ENCODE assay signal across 1 cellular context in the genomic region with DNA sequence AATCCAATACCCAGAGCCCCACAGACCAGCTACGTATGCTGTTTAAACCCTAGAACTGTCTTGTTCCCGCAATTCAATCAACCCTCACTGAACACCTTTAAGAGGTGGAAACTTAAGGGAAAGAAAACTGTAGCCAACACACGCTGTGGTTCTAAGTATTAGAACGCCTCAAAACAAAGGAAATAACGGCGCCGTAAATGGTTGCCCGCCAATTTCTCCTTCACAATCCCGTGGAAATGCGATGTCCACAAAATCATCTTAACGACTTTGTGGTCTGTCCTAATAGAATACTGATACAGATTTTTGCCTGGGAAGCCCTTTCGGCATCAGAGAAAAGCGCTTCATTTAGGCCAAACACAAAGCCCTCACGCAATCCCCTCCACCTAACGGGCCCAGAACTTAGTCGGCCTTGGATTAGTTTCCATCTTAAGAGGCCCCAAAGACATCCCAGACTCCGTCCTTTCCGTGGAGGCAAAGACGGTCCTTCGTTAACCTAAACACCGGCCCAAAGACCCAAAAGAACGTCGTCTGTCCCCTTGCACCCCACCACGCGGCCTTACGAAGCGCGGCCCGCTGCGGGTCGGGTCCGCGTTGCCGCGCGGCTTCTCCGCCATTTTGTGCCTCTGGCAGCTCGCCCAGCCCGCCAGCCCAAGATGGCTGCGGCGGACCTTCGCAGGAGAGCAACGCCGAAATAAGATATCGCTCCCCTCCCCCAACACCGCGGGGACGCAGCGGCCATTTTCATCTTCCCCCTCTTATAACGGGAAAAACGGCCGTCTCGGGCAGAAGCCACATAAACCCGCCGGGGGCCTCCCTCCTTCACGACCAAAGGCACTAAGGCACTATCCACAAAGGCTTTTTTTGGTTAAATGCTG.
TF ChIP-seq lines count a peak whose summit lies in the region.

No MANE protein-coding gene starts in this region.

TF ChIP-seq in K562, 482 proteins besides CTCF, POLR2A, EP300 and RAD21 (continued from another document and continues in another):
- no peak for TF ChIP-seq PATZ1 (CRISPR knock-in tag; IDR thresholded peaks at IDR 0.05; ENCODE audit: borderline replicate concordance)
- TF ChIP-seq, protein P1, sequence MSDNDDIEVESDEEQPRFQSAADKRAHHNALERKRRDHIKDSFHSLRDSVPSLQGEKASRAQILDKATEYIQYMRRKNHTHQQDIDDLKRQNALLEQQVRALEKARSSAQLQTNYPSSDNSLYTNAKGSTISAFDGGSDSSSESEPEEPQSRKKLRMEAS (CRISPR knock-in tag; IDR thresholded peaks at IDR 0.05), result no peak; the same call in 1 of the 2 replicates
- no peak for TF ChIP-seq HNRNPLL (IDR thresholded peaks at IDR 0.05; ENCODE audit: low read depth, low read length, poor library complexity, severe bottlenecking)
- no peak for TF ChIP-seq ZNF76 (CRISPR knock-in tag; IDR thresholded peaks at IDR 0.05; ENCODE audit: borderline replicate concordance)
- TF ChIP-seq PRPF4 (IDR thresholded peaks at IDR 0.05; ENCODE audit: insufficient read depth, low read depth, low read length, poor library complexity, severe bottlenecking), result peak; percentile 67
- no peak for TF ChIP-seq ZNF217 (CRISPR knock-in tag; IDR thresholded peaks at IDR 0.05)
- TF ChIP-seq NR1H2 (CRISPR knock-in tag; IDR thresholded peaks at IDR 0.05), result no peak
- no peak for TF ChIP-seq THRAP3 (IDR thresholded peaks at IDR 0.05; ENCODE audit: borderline replicate concordance)
- no peak for TF ChIP-seq GTF2B (IDR thresholded peaks at IDR 0.05; ENCODE audit: extremely low read depth, insufficient read length)
- TF ChIP-seq TSC22D4 (tag; IDR thresholded peaks at IDR 0.05), result no peak
- TF ChIP-seq HNRNPK (IDR thresholded peaks at IDR 0.05; ENCODE audit: low read depth, low read length, poor library complexity, severe bottlenecking), result no peak
- TF ChIP-seq, protein P2, sequence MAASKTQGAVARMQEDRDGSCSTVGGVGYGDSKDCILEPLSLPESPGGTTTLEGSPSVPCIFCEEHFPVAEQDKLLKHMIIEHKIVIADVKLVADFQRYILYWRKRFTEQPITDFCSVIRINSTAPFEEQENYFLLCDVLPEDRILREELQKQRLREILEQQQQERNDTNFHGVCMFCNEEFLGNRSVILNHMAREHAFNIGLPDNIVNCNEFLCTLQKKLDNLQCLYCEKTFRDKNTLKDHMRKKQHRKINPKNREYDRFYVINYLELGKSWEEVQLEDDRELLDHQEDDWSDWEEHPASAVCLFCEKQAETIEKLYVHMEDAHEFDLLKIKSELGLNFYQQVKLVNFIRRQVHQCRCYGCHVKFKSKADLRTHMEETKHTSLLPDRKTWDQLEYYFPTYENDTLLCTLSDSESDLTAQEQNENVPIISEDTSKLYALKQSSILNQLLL (CRISPR knock-in tag; IDR thresholded peaks at IDR 0.05; ENCODE audit: borderline replicate concordance), result no peak
- TF ChIP-seq NFIC (IDR thresholded peaks at IDR 0.05), result peak; percentile 97
- no peak for TF ChIP-seq CAMTA2 (CRISPR knock-in tag; conservative IDR thresholded peaks at IDR 0.05)
- TF ChIP-seq, protein P3, sequence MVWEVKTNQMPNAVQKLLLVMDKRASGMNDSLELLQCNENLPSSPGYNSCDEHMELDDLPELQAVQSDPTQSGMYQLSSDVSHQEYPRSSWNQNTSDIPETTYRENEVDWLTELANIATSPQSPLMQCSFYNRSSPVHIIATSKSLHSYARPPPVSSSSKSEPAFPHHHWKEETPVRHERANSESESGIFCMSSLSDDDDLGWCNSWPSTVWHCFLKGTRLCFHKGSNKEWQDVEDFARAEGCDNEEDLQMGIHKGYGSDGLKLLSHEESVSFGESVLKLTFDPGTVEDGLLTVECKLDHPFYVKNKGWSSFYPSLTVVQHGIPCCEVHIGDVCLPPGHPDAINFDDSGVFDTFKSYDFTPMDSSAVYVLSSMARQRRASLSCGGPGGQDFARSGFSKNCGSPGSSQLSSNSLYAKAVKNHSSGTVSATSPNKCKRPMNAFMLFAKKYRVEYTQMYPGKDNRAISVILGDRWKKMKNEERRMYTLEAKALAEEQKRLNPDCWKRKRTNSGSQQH (CRISPR knock-in tag; IDR thresholded peaks at IDR 0.05), result no peak
- TF ChIP-seq TRIM25 (IDR thresholded peaks at IDR 0.05; ENCODE audit: borderline replicate concordance), result no peak
- peak; percentile 99 for TF ChIP-seq YY1 (IDR thresholded peaks at IDR 0.05; ENCODE audit: borderline replicate concordance in 1 of 3, control insufficient read depth in 1 of 3, extremely low read depth in 1 of 3, insufficient read depth in 3 of 3, insufficient read length in 1 of 3, insufficient replicate concordance in 2 of 3, low read depth in 1 of 3, low read length in 2 of 3)
- TF ChIP-seq TAF1 (IDR thresholded peaks at IDR 0.05; ENCODE audit: control insufficient read depth, extremely low read depth, insufficient read depth, low read length, severe bottlenecking), result peak; percentile 96
- TF ChIP-seq POLR2AphosphoS5 (IDR thresholded peaks at IDR 0.05; ENCODE audit: control insufficient read depth, insufficient read depth, low read depth, low read length), result peak; percentile 78; the same call in 1 of the 2 replicates
- no peak for TF ChIP-seq POLR3G (IDR thresholded peaks at IDR 0.05; ENCODE audit: extremely low read depth, insufficient read length, insufficient replicate concordance)
- TF ChIP-seq, protein P4, sequence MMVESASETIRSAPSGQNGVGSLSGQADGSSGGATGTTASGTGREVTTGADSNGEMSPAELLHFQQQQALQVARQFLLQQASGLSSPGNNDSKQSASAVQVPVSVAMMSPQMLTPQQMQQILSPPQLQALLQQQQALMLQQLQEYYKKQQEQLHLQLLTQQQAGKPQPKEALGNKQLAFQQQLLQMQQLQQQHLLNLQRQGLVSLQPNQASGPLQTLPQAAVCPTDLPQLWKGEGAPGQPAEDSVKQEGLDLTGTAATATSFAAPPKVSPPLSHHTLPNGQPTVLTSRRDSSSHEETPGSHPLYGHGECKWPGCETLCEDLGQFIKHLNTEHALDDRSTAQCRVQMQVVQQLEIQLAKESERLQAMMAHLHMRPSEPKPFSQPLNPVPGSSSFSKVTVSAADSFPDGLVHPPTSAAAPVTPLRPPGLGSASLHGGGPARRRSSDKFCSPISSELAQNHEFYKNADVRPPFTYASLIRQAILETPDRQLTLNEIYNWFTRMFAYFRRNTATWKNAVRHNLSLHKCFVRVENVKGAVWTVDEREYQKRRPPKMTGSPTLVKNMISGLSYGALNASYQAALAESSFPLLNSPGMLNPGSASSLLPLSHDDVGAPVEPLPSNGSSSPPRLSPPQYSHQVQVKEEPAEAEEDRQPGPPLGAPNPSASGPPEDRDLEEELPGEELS (CRISPR knock-in tag; IDR thresholded peaks at IDR 0.05; ENCODE audit: borderline replicate concordance), result no peak
- peak in 1 of 2 experiments; percentile 54; a peak in 1 of 4 replicates for TF ChIP-seq ETV6 (IDR thresholded peaks at IDR 0.05; ENCODE audit: borderline replicate concordance in 1 of 2, low read depth in 2 of 2, low read length in 1 of 2)
- TF ChIP-seq ETV6 (CRISPR knock-in tag; IDR thresholded peaks at IDR 0.05; ENCODE audit: borderline replicate concordance), result no peak
- TF ChIP-seq, protein P5, sequence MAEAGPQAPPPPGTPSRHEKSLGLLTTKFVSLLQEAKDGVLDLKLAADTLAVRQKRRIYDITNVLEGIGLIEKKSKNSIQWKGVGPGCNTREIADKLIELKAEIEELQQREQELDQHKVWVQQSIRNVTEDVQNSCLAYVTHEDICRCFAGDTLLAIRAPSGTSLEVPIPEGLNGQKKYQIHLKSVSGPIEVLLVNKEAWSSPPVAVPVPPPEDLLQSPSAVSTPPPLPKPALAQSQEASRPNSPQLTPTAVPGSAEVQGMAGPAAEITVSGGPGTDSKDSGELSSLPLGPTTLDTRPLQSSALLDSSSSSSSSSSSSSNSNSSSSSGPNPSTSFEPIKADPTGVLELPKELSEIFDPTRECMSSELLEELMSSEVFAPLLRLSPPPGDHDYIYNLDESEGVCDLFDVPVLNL (CRISPR knock-in tag; IDR thresholded peaks at IDR 0.05; ENCODE audit: low read depth), result no peak
- no peak for TF ChIP-seq CBX8 (IDR thresholded peaks at IDR 0.05; ENCODE audit: borderline replicate concordance, extremely low read depth, low read depth, low read length, poor library complexity, severe bottlenecking)
- no peak for TF ChIP-seq RERE (CRISPR knock-in tag; IDR thresholded peaks at IDR 0.05; ENCODE audit: borderline replicate concordance)
- no peak for TF ChIP-seq KLF1 (tag; IDR thresholded peaks at IDR 0.05)
- TF ChIP-seq, protein P6, sequence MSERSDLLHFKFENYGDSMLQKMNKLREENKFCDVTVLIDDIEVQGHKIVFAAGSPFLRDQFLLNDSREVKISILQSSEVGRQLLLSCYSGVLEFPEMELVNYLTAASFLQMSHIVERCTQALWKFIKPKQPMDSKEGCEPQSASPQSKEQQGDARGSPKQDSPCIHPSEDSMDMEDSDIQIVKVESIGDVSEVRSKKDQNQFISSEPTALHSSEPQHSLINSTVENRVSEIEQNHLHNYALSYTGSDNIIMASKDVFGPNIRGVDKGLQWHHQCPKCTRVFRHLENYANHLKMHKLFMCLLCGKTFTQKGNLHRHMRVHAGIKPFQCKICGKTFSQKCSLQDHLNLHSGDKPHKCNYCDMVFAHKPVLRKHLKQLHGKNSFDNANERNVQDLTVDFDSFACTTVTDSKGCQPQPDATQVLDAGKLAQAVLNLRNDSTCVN (CRISPR knock-in tag; IDR thresholded peaks at IDR 0.05), result no peak
- no peak for TF ChIP-seq USF2 (CRISPR knock-in tag; IDR thresholded peaks at IDR 0.05)
- no peak for TF ChIP-seq ZNF134 (CRISPR knock-in tag; conservative IDR thresholded peaks at IDR 0.05)
- TF ChIP-seq HLTF (IDR thresholded peaks at IDR 0.05), result no peak
- TF ChIP-seq RBM39 (optimal IDR thresholded peaks at IDR 0.05; ENCODE audit: low read depth, low read length), result no peak
- TF ChIP-seq CCAR2 (IDR thresholded peaks at IDR 0.05; ENCODE audit: low read depth, low read length), result no peak
